20 cellular contexts compared by ENCODE assay signal in genomic region chr2:168624028-168624427, GRCh38.
DNase-seq lines count a peak whose midpoint lies in the region; ATAC-seq and TF ChIP-seq lines count a peak whose summit lies in the region.
"Had no signal": no experiment of that assay in that cellular context is flagged by ENCODE, and none has a peak within 500 bp of the region (broad histone marks: within the 10 kb centered on the region; RNA-seq: fewer than 3 reads in every experiment).

No MANE protein-coding gene starts in this region.

- H3K4me1 ChIP-seq in left lung = no peaks in the 10 kb centered on the region

- H3K27ac ChIP-seq in left lung = no peak overlapping the region

- no peak for TF ChIP-seq CTCF in left lung (IDR thresholded peaks at IDR 0.05)

- ATAC-seq in GM18505 (IDR thresholded peaks at IDR 0.05; ENCODE audit: unreplicated experiment) (peak; percentile 51), HG02678 (IDR thresholded peaks at IDR 0.05; ENCODE audit: unreplicated experiment) (peak; percentile 37), left lung (no peak), HG03175 (IDR thresholded peaks at IDR 0.05; ENCODE audit: unreplicated experiment) (no peak)
- ATAC-seq: GM23338, HCT116 had no signal

- no peaks in the 10 kb centered on the region for H3K9me3 ChIP-seq in left lung

- DNase-seq in DMS153 (lab: John Stamatoyannopoulos, UW) (peak; percentile 42), NCI-H345 treated with DMSO at 0.1 percent for 48 hours (lab: John Stamatoyannopoulos, UW; ENCODE audit: unreplicated experiment) (peak; percentile 17), NCI-H2171 (lab: John Stamatoyannopoulos, UW) (no peak), AG08396 (ENCODE audit: low spot score) (no peak), left lung (no peak)
- DNase-seq: Calu3; CD4-positive, alpha-beta memory T cell; DND-41; NCI-H1417 treated with DMSO at 0.1 percent for 48 hours; NCI-H1930; NCI-H2171 treated with DMSO at 0.1 percent for 48 hours; NCI-H524; OCI-M1; RPMI8226; SIG-M5 had no signal

- no peak for TF ChIP-seq POLR2A in GM18505 (IDR thresholded peaks at IDR 0.05; ENCODE audit: borderline replicate concordance, extremely low read depth, insufficient read depth, insufficient read length)

- no peaks in the 10 kb centered on the region for H3K27me3 ChIP-seq in left lung

- no peaks in the 10 kb centered on the region for H3K36me3 ChIP-seq in left lung

- no peak overlapping the region for H3K4me3 ChIP-seq in left lung
- H3K4me3 ChIP-seq: GM23338 had no signal

- intact Hi-C loops in left lung (cut with DNase I) = no loop called here

Comparison
In these comparisons a context has a peak if more than half of its experiments do, and no peak if none do; other contexts are left out.
1. DNase-seq: peak in DMS153 (single experiment) and NCI-H345 treated with DMSO at 0.1 percent for 48 hours (single experiment); none in NCI-H2171 (single experiment), AG08396 (single experiment) and left lung (0 of 2).
2. ATAC-seq: peak in GM18505 (single experiment) and HG02678 (single experiment); none in left lung (single experiment) and HG03175 (single experiment).